ENCODE assay signal across 22 cellular contexts in the genomic region with DNA sequence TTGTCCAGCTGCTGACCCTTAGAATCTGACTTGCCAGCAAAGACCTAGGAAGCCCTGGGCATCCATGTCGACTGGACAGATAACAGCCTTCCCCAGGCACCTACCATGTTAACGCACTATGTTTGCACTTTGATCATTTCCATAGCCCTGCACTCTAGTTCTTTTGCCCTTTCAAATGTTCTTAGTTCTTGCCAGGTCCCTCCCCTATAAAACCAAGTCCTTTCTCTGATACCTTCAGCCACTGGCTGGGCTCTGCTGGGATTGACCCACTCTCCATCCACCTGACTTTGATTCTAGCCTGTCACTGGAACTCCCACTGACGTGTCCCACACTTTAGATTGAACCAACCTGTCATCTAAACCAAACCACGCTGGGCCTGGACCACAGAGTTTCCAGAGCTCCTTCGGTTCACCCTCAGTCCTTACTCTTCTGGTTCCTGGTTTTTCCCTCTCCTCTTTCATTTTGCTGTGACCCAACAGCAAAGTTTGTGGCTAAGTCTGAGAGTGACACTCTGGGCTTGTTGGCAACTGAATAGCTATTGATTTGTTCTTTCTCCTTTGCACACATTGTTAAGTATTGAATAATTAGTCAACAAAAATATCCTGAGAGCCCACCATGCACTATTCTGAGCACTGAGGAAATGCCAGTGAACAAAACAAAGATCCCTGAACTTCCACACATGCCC. TPM values are rescaled to one million over a fixed set of nuclear protein-coding genes. Genes with fewer than 3 reads are reported as not detected.
DNase-seq lines count a peak whose midpoint lies in the region; ATAC-seq, FAIRE-seq and TF ChIP-seq lines count a peak whose summit lies in the region.
"Had no signal": no experiment of that assay in that cellular context is flagged by ENCODE, and none has a peak within 500 bp of the region (broad histone marks: within the 10 kb centered on the region; RNA-seq: fewer than 3 reads in every experiment).

No MANE protein-coding gene starts in this region.

- H3K27ac Mint-ChIP-seq in natural killer cell, result no peak overlapping the region
- H3K27ac Mint-ChIP-seq in CD4-positive, alpha-beta T cell, result no peak overlapping the region
- H3K27ac Mint-ChIP-seq: activated CD4-positive, alpha-beta T cell treated with anti-CD3 and anti-CD28 coated beads, Interleukin-2, amount 10 ng/mL, durations not matched to agents 24 days and 14 days; activated naive CD8-positive, alpha-beta T cell treated with anti-CD3 and anti-CD28 coated beads for 36 hours; activated T-helper 1 cell treated with anti-CD3 and anti-CD28 coated beads, Interleukin-12 subunit alpha, Interleukin-12 subunit beta, Interleukin-2, Interleukin-4 antibody, amounts not matched to agents 30 ng/mL and 10 ng/mL and 1 ng/mL, durations not matched to agents 14 hours and 24 hours and 36 hours; T-helper 17 cell had no signal

- H3K9me2 ChIP-seq in hepatocyte (replicated peaks; ENCODE audit: insufficient read depth) (no peaks in the 10 kb centered on the region), OCI-LY7 (ENCODE audit: insufficient read depth, low read length) (no peaks in the 10 kb centered on the region)

- H3K9me3 Mint-ChIP-seq in natural killer cell, result no peaks in the 10 kb centered on the region
- no peaks in the 10 kb centered on the region for H3K9me3 Mint-ChIP-seq in CD4-positive, alpha-beta T cell
- H3K9me3 Mint-ChIP-seq: activated naive CD8-positive, alpha-beta T cell treated with anti-CD3 and anti-CD28 coated beads for 36 hours; activated T-helper 1 cell treated with anti-CD3 and anti-CD28 coated beads, Interleukin-12 subunit alpha, Interleukin-12 subunit beta, Interleukin-2, Interleukin-4 antibody, amounts not matched to agents 30 ng/mL and 10 ng/mL and 1 ng/mL, durations not matched to agents 14 hours and 24 hours and 36 hours; brain had no signal

- POLR2A ChIA-PET in HepG2 (lab: Yijun Ruan, JAX), result no interaction called here
- POLR2A ChIA-PET in OCI-LY7 (lab: Charles Lee), result no interaction called here
- POLR2A ChIA-PET in CD4-positive, alpha-beta T cell (lab: Charles Lee), result no interaction called here

- no peak overlapping the region for H3K4me3 Mint-ChIP-seq in natural killer cell
- H3K4me3 Mint-ChIP-seq in CD4-positive, alpha-beta T cell, result no peak overlapping the region
- H3K4me3 Mint-ChIP-seq: activated CD4-positive, alpha-beta T cell treated with anti-CD3 and anti-CD28 coated beads, Interleukin-2, amount 10 ng/mL, durations not matched to agents 24 days and 14 days; activated naive CD8-positive, alpha-beta T cell treated with anti-CD3 and anti-CD28 coated beads for 36 hours; activated T-helper 1 cell treated with anti-CD3 and anti-CD28 coated beads, Interleukin-12 subunit alpha, Interleukin-12 subunit beta, Interleukin-2, Interleukin-4 antibody, amounts not matched to agents 30 ng/mL and 10 ng/mL and 1 ng/mL, durations not matched to agents 14 hours and 24 hours and 36 hours; brain; T-helper 17 cell had no signal

- no peaks in the 10 kb centered on the region for H3K27me3 Mint-ChIP-seq in natural killer cell (ENCODE audit: low read depth in 2 of 2)
- no peaks in the 10 kb centered on the region for H3K27me3 Mint-ChIP-seq in CD4-positive, alpha-beta T cell
- H3K27me3 Mint-ChIP-seq: activated naive CD8-positive, alpha-beta T cell treated with anti-CD3 and anti-CD28 coated beads for 36 hours had no signal

- intact Hi-C loops in HepG2 (cut with micrococcal nuclease; ENCODE audit: unreplicated experiment), result no loop called here
- intact Hi-C loops in OCI-LY7 (cut with micrococcal nuclease; ENCODE audit: unreplicated experiment), result no loop called here
- intact Hi-C loops in natural killer cell (cut with micrococcal nuclease), result no loop called here
- intact Hi-C loops in CD4-positive, alpha-beta T cell (cut with DNase I, micrococcal nuclease), result no loop called here

- no peak overlapping the region for H2AFZ ChIP-seq in HepG2 (ENCODE audit: low read length)
- H2AFZ ChIP-seq in hepatocyte, result no peak overlapping the region
- no peak overlapping the region for H2AFZ ChIP-seq in OCI-LY7 (ENCODE audit: low read length)

- H3K9me3 ChIP-seq in liver (ENCODE audit: control insufficient read depth in 4 of 4, low read length in 3 of 4) (no peaks in the 10 kb centered on the region), HepG2 (ENCODE audit: low read length) (no peaks in the 10 kb centered on the region), hepatocyte (ENCODE audit: low read depth) (no peaks in the 10 kb centered on the region), OCI-LY7 (ENCODE audit: low read length) (no peaks in the 10 kb centered on the region)
- H3K9me3 ChIP-seq in CD4-positive, alpha-beta T cell (ENCODE audit: control insufficient read depth, low read length), result no peaks in the 10 kb centered on the region
- H3K9me3 ChIP-seq: BE2C, left lung, Peyer's patch, upper lobe of left lung had no signal

- WGBS in liver, result 54% methylated on average over 5 of the region's 5 CpGs
- WGBS in HepG2 (ENCODE audit: low lambda C conversion rate), result 24% methylated on average over 5 of the region's 5 CpGs
- WGBS in hepatocyte (ENCODE audit: low lambda C conversion rate, missing lambda C conversion rate), result 90% methylated on average over 5 of the region's 5 CpGs

- H3K4me1 Mint-ChIP-seq in natural killer cell, result no peaks in the 10 kb centered on the region
- no peaks in the 10 kb centered on the region for H3K4me1 Mint-ChIP-seq in CD4-positive, alpha-beta T cell (ENCODE audit: low read depth)
- H3K4me1 Mint-ChIP-seq: activated naive CD8-positive, alpha-beta T cell treated with anti-CD3 and anti-CD28 coated beads for 36 hours; brain; T-helper 17 cell had no signal

- TF ChIP-seq POLR2A in HepG2 (IDR thresholded peaks at IDR 0.05; ENCODE audit: insufficient read depth in 1 of 2, low read depth in 2 of 2, low read length in 2 of 2), result no peak

- H3K36me3 Mint-ChIP-seq in natural killer cell, result no peaks in the 10 kb centered on the region
- no peaks in the 10 kb centered on the region for H3K36me3 Mint-ChIP-seq in CD4-positive, alpha-beta T cell (ENCODE audit: low read depth)
- H3K36me3 Mint-ChIP-seq: activated naive CD8-positive, alpha-beta T cell treated with anti-CD3 and anti-CD28 coated beads for 36 hours; brain had no signal

- no peak for DNase-seq in HepG2 (ENCODE audit: low spot score)
- no peak for DNase-seq in hepatocyte (ENCODE audit: low spot score)
- DNase-seq in OCI-LY7 (ENCODE audit: low spot score), result no peak
- DNase-seq in natural killer cell, result no peak
- no peak for DNase-seq in CD4-positive, alpha-beta T cell
- DNase-seq: activated CD4-positive, alpha-beta T cell treated with anti-CD3 and anti-CD28 coated beads, Interleukin-2, amount 10 ng/mL, durations not matched to agents 24 days and 14 days; activated naive CD8-positive, alpha-beta T cell treated with anti-CD3 and anti-CD28 coated beads for 36 hours; BE2C; cortex of kidney; left lung; NCI-H510A; NK-92 treated with Interleukin-12 subunit alpha and Interleukin-12 subunit beta, amount 100 ng/mL, for 24 hours; Peyer's patch; stimulated activated CD4-positive, alpha-beta T cell treated with anti-CD3 and anti-CD28 coated beads, Interleukin-4, amount 100 ng/mL, for 24 hours; stimulated activated naive CD8-positive, alpha-beta T cell treated with anti-CD3 and anti-CD28 coated beads, Interleukin-15, Interleukin-2, amounts not matched to agents 100 U/mL and 50 U/mL, for 24 hours; T-helper 17 cell; upper lobe of left lung had no signal

- no peak for ATAC-seq in HepG2
- ATAC-seq in HG03342 (IDR thresholded peaks at IDR 0.05; ENCODE audit: unreplicated experiment), result no peak
- ATAC-seq in natural killer cell, result no peak
- ATAC-seq in CD4-positive, alpha-beta T cell (ENCODE audit: poor library complexity), result no peak
- ATAC-seq: stimulated activated naive CD8-positive, alpha-beta T cell treated with anti-CD3 and anti-CD28 coated beads, Interleukin-15, Interleukin-2, amounts not matched to agents 100 U/mL and 50 U/mL, for 24 hours; T-helper 17 cell had no signal

- TF ChIP-seq EP300 in HepG2 (IDR thresholded peaks at IDR 0.05; ENCODE audit: low read depth in 2 of 2, low read length in 2 of 2) (no peak), HepG2 (CRISPR knock-in tag; IDR thresholded peaks at IDR 0.05; ENCODE audit: borderline replicate concordance) (no peak)

- BruUV-seq in HepG2 (replicated peaks; lab: Mats Ljungman, UMichigan) (no TSS peak), OCI-LY7 (replicated peaks; lab: Mats Ljungman, UMichigan) (no TSS peak)

- in situ Hi-C loops in HepG2 (cut with HindIII; ENCODE audit: extremely low pct_ligation_motif_present, low pct_unique_long_range_greater_than_20kb), result no loop called here

- TF ChIP-seq RAD21 in liver (IDR thresholded peaks at IDR 0.05) (no peak), HepG2 (CRISPR knock-in tag; IDR thresholded peaks at IDR 0.05) (no peak)

- H3K27me3 ChIP-seq in liver (ENCODE audit: control insufficient read depth in 4 of 4, insufficient read depth in 4 of 4, low read length in 3 of 4) (no peaks in the 10 kb centered on the region), HepG2 (ENCODE audit: control insufficient read depth in 1 of 2, insufficient read depth in 2 of 2, low read length in 2 of 2) (no peaks in the 10 kb centered on the region), hepatocyte (no peaks in the 10 kb centered on the region), rectal smooth muscle tissue (ENCODE audit: control insufficient read depth, insufficient read depth, low read length) (no peaks in the 10 kb centered on the region)
- no peaks in the 10 kb centered on the region for H3K27me3 ChIP-seq in CD4-positive, alpha-beta T cell (ENCODE audit: control insufficient read depth, insufficient read depth, low read length)
- H3K27me3 ChIP-seq: BE2C, left lung, Peyer's patch, upper lobe of left lung had no signal

- CTCF ChIA-PET in HepG2 (lab: Yijun Ruan, JAX; ENCODE audit: low intra/inter-chr PET ratio, low total read pairs), result no interaction called here
- CTCF ChIA-PET in OCI-LY7 (lab: Charles Lee; ENCODE audit: unreplicated experiment), result no interaction called here
- CTCF ChIA-PET in CD4-positive, alpha-beta T cell (lab: Charles Lee), result no interaction called here

- H3K4me3 ChIP-seq in liver (ENCODE audit: low read depth in 1 of 3, low read length in 3 of 3) (no peak overlapping the region), HepG2 (replicated peaks in 1 of 3; ENCODE audit: insufficient read depth in 1 of 3, low read depth in 2 of 3, low read length in 3 of 3) (no peak overlapping the region), hepatocyte (no peak overlapping the region), rectal smooth muscle tissue (ENCODE audit: low read length) (no peak overlapping the region), OCI-LY7 (ENCODE audit: low read depth, low read length, poor library complexity, severe bottlenecking) (no peak overlapping the region)
- H3K4me3 ChIP-seq: left lung, Peyer's patch, upper lobe of left lung had no signal

- peaks cover 9 to 32% (median 19%) of the 10 kb centered on the region in 4 donors for H3K4me1 ChIP-seq in liver (ENCODE audit: control insufficient read depth in 4 of 4, insufficient read depth in 4 of 4, low read length in 3 of 4)
- H3K4me1 ChIP-seq in HepG2 (ENCODE audit: insufficient read depth, low read length), result no peaks in the 10 kb centered on the region
- H3K4me1 ChIP-seq in hepatocyte (ENCODE audit: insufficient read depth), result peaks cover 33% of the 10 kb centered on the region
- peaks cover 44% of the 10 kb centered on the region for H3K4me1 ChIP-seq in rectal smooth muscle tissue (ENCODE audit: control insufficient read depth, insufficient read depth, low read length)
- no peaks in the 10 kb centered on the region for H3K4me1 ChIP-seq in OCI-LY7 (ENCODE audit: insufficient read depth, low read length, poor library complexity, severe bottlenecking)
- H3K4me1 ChIP-seq: BE2C, left lung had no signal

- H3K9ac ChIP-seq in liver (ENCODE audit: low read depth in 1 of 2, low read length in 2 of 2) (peak overlapping the region in 1 of 2 donors; percentile 73), HepG2 (ENCODE audit: insufficient read depth, low read depth, low read length) (no peak overlapping the region), rectal smooth muscle tissue (ENCODE audit: low read length) (no peak overlapping the region)

- FAIRE-seq in HepG2 (lab: Jason Lieb, UNC), result no peak

- no peak overlapping the region for H3K4me2 ChIP-seq in HepG2 (ENCODE audit: low read depth, low read length)
- H3K4me2 ChIP-seq in hepatocyte, result no peak overlapping the region
- no peak overlapping the region for H3K4me2 ChIP-seq in OCI-LY7 (ENCODE audit: low read length)

- no peaks in the 10 kb centered on the region for H4K20me1 ChIP-seq in HepG2 (ENCODE audit: insufficient read depth, low read length)
- H4K20me1 ChIP-seq in hepatocyte (ENCODE audit: insufficient read depth, poor library complexity, severe bottlenecking), result no peaks in the 10 kb centered on the region
- no peaks in the 10 kb centered on the region for H4K20me1 ChIP-seq in OCI-LY7 (ENCODE audit: insufficient read depth, low read length)

- TF ChIP-seq CTCF in liver (IDR thresholded peaks at IDR 0.05; ENCODE audit: low read depth, low read length, missing input control), result no peak
- TF ChIP-seq CTCF in HepG2 (CRISPR knock-in tag; IDR thresholded peaks at IDR 0.05), result no peak
- TF ChIP-seq CTCF in hepatocyte (IDR thresholded peaks at IDR 0.05; ENCODE audit: poor library complexity), result no peak
- no peak for TF ChIP-seq CTCF in OCI-LY7 (conservative IDR thresholded peaks at IDR 0.05; ENCODE audit: low read length)
- no peak for TF ChIP-seq CTCF in natural killer cell (IDR thresholded peaks at IDR 0.05)
- TF ChIP-seq CTCF in CD4-positive, alpha-beta T cell (IDR thresholded peaks at IDR 0.05), result no peak

- H3K79me2 ChIP-seq in HepG2 (ENCODE audit: insufficient read depth, low read length) (no peaks in the 10 kb centered on the region), hepatocyte (no peaks in the 10 kb centered on the region), OCI-LY7 (ENCODE audit: insufficient read depth, low read depth, low read length) (no peaks in the 10 kb centered on the region)

- H3K36me3 ChIP-seq in liver (ENCODE audit: control insufficient read depth in 4 of 4, insufficient read depth in 3 of 4, low read depth in 1 of 4, low read length in 3 of 4) (no peaks in the 10 kb centered on the region), HepG2 (replicated peaks in 1 of 2; ENCODE audit: control insufficient read depth in 1 of 2, insufficient read depth in 2 of 2, low read length in 2 of 2) (no peaks in the 10 kb centered on the region), hepatocyte (replicated peaks; ENCODE audit: insufficient read depth, low read depth) (no peaks in the 10 kb centered on the region), rectal smooth muscle tissue (ENCODE audit: control insufficient read depth, insufficient read depth, low read length) (no peaks in the 10 kb centered on the region), OCI-LY7 (ENCODE audit: insufficient read depth, low read length) (no peaks in the 10 kb centered on the region)
- H3K36me3 ChIP-seq: BE2C, left lung, Peyer's patch, upper lobe of left lung had no signal

- H3K27ac ChIP-seq in liver (ENCODE audit: low read depth in 1 of 2, low read length in 2 of 2) (peak overlapping the region; percentile 86 to 97), HepG2 (ENCODE audit: extremely low read length, insufficient read depth, low read length) (no peak overlapping the region), hepatocyte (peak overlapping the region; percentile 63), rectal smooth muscle tissue (ENCODE audit: low read depth, low read length) (peak overlapping the region; percentile 95), OCI-LY7 (ENCODE audit: low read depth, low read length, poor library complexity, severe bottlenecking) (no peak overlapping the region)
- H3K27ac ChIP-seq in CD4-positive, alpha-beta T cell (ENCODE audit: low read depth, low read length), result no peak overlapping the region
- H3K27ac ChIP-seq: upper lobe of left lung had no signal

RNA-seq across cellular contexts. Expression of a gene that starts 51.8 kb away (rescaled TPM):
- total RNA-seq in liver (1 to 10 TPM; 6.7 to 8.6 TPM), HepG2 (2016; rRNA removed; fragmentation: Illumina TruSeq; extraction: Trizol) (26.4 and 50.0 TPM in 2 replicates), hepatocyte (34.2 and 36.7 TPM in 2 replicates), OCI-LY7 (2022) (29.9 and 31.9 TPM in 2 replicates), natural killer cell (10 to 100 TPM; 14.0 to 17.0 (median 15.0) TPM)
- polyA plus RNA-seq in liver (1 to 10 TPM; 2.8 to 6.5 TPM), HepG2 (2011; rRNA removed) (5.6 and 6.1 TPM in 2 replicates), hepatocyte (15.1 and 18.8 TPM in 2 replicates)
- total RNA-seq in HepG2 (2016; cell fraction: cytosol; rRNA removed; fragmentation: Illumina TruSeq; extraction: Trizol; ENCODE audit: low read depth), result 3.3 and 3.9 TPM in 2 replicates
- total RNA-seq in HepG2 (2016; cell fraction: insoluble cytoplasmic fraction; rRNA removed; fragmentation: Illumina TruSeq; extraction: Trizol), result 28.4 and 50.0 TPM in 2 replicates
- 9.2 and 9.5 TPM in 2 replicates for total RNA-seq in HepG2 (2016; cell fraction: membrane; rRNA removed; fragmentation: Illumina TruSeq; extraction: Trizol)
- 16.6 and 22.0 TPM in 2 replicates for total RNA-seq in HepG2 (2016; cell fraction: nucleus; rRNA removed; fragmentation: Illumina TruSeq; extraction: Trizol)
- 1.7 and 2.9 TPM in 2 replicates for polyA plus RNA-seq in HepG2 (2011; cell fraction: cytosol; rRNA removed)
- 4.0 and 6.4 TPM in 2 replicates for polyA plus RNA-seq in HepG2 (2011; cell fraction: nucleus; rRNA removed)
- polyA plus RNA-seq in HepG2 (2012), result 9.9 and 10.9 TPM in 2 replicates
- polyA plus RNA-seq in HepG2 (2016; cell fraction: cytosol; fragmentation: Illumina TruSeq; extraction: Trizol; ENCODE audit: low read depth), result 1.5 and 2.2 TPM in 2 replicates
- polyA plus RNA-seq in HepG2 (2016; cell fraction: insoluble cytoplasmic fraction; fragmentation: Illumina TruSeq; extraction: Trizol; ENCODE audit: low read depth), result 24.1 and 27.8 TPM in 2 replicates
- 4.4 and 5.5 TPM in 2 replicates for polyA plus RNA-seq in HepG2 (2016; cell fraction: membrane; fragmentation: Illumina TruSeq; extraction: Trizol; ENCODE audit: low read depth)
- polyA plus RNA-seq in HepG2 (2016; cell fraction: nucleus; fragmentation: Illumina TruSeq; extraction: Trizol; ENCODE audit: insufficient read depth, low read depth), result 16.5 and 18.5 TPM in 2 replicates
- 2.7 and 5.1 TPM in 2 replicates for polyA minus RNA-seq in HepG2 (2011; rRNA and poly(A)+ RNA removed; ENCODE audit: low replicate concordance)
- 6.2 and 11.1 TPM in 2 replicates for polyA minus RNA-seq in HepG2 (2011; cell fraction: cytosol; rRNA and poly(A)+ RNA removed)
- 17.9 and 20.6 TPM in 2 replicates for polyA minus RNA-seq in HepG2 (2011; cell fraction: nucleus; rRNA and poly(A)+ RNA removed)
- 15.2 and 18.9 TPM in 2 replicates for total RNA-seq in OCI-LY7 (2014; rRNA removed; shearing (Covaris generic))
- 10 to 100 TPM; 18.3 to 21.0 TPM for total RNA-seq in CD4-positive, alpha-beta T cell

Comparison
In these comparisons a context has a peak if more than half of its experiments do, and no peak if none do; other contexts are left out.
1. H3K27ac ChIP-seq: peak in liver (2 of 2), hepatocyte (single experiment) and rectal smooth muscle tissue (single experiment); none in HepG2 (single experiment), OCI-LY7 (single experiment) and CD4-positive, alpha-beta T cell (single experiment).